In the genomic region with DNA sequence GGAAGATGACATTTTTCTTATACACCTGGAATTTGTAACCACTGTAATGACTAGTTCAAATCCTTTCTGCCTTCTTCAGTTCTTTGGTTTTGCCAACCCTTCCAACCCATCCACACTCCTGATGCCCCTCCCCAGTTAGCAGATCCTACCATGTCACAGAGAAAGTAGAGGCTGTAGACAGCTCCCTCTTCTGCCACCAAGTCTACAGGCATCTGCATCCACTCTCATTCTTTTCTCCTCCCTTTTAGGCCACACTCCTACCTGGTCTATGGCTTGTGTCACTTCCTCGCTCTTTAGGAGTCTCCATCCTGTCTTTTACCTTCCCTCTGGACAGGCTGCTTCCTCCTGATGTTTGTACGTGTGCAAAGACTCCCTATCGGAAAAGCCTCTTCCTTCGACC, we compare ENCODE assay signal across 3 cellular contexts.
TF ChIP-seq lines count a peak whose summit lies in the region.

No MANE protein-coding gene starts in this region.

TF ChIP-seq in HEK293, 187 proteins besides CTCF, POLR2A, EP300 and RAD21:
- TF ChIP-seq PRDM1 (tag by site-specific recombination; IDR thresholded peaks at IDR 0.05): peak; percentile 79
- TF ChIP-seq ZNF48 (tag by site-specific recombination; IDR thresholded peaks at IDR 0.05): no peak
- TF ChIP-seq ZNF560 (tag by site-specific recombination; IDR thresholded peaks at IDR 0.05; ENCODE audit: borderline replicate concordance): no peak
- TF ChIP-seq ZBTB49 (tag by site-specific recombination; IDR thresholded peaks at IDR 0.05; ENCODE audit: low read depth): no peak
TF ChIP-seq in HEK293: peak in this region for 1.

TF ChIP-seq in H1, 55 proteins besides CTCF, POLR2A, EP300 and RAD21 (continues in another document):
- no peak for TF ChIP-seq YY1 (IDR thresholded peaks at IDR 0.05; ENCODE audit: low read depth, low read length)
- TF ChIP-seq CEBPB (IDR thresholded peaks at IDR 0.05; ENCODE audit: low read depth, low read length): no peak
- no peak for TF ChIP-seq SAP30 (IDR thresholded peaks at IDR 0.05; ENCODE audit: insufficient read depth, insufficient replicate concordance, low read length)
- no peak for TF ChIP-seq KDM1A (IDR thresholded peaks at IDR 0.05; ENCODE audit: borderline replicate concordance, low read length)
- no peak for TF ChIP-seq RFX5 (IDR thresholded peaks at IDR 0.05; ENCODE audit: borderline replicate concordance, low read depth, low read length)
- TF ChIP-seq TAF1 (IDR thresholded peaks at IDR 0.05; ENCODE audit: low read depth, low read length): no peak
- TF ChIP-seq TCF12 (IDR thresholded peaks at IDR 0.05; ENCODE audit: low read depth, low read length): no peak
- TF ChIP-seq GTF2F1 (IDR thresholded peaks at IDR 0.05; ENCODE audit: borderline replicate concordance, low read depth, low read length): no peak
- no peak for TF ChIP-seq TBP (IDR thresholded peaks at IDR 0.05; ENCODE audit: low read depth, low read length)
- TF ChIP-seq CBX8 (IDR thresholded peaks at IDR 0.05; ENCODE audit: borderline replicate concordance, low read depth, low read length): no peak
- TF ChIP-seq SP1 (IDR thresholded peaks at IDR 0.05; ENCODE audit: low read depth, low read length): no peak
- no peak for TF ChIP-seq CHD7 (IDR thresholded peaks at IDR 0.05; ENCODE audit: insufficient replicate concordance, low read length)
- TF ChIP-seq SP2 (IDR thresholded peaks at IDR 0.05; ENCODE audit: low read length): no peak
- TF ChIP-seq TEAD4 (IDR thresholded peaks at IDR 0.05; ENCODE audit: low read depth, low read length): no peak
- no peak for TF ChIP-seq EGR1 (IDR thresholded peaks at IDR 0.05; ENCODE audit: borderline replicate concordance, low read depth, low read length)
- TF ChIP-seq BACH1 (IDR thresholded peaks at IDR 0.05; ENCODE audit: low read length): no peak
- TF ChIP-seq NANOG (IDR thresholded peaks at IDR 0.05; ENCODE audit: insufficient read depth, low read depth, low read length, poor library complexity, severe bottlenecking): no peak
- TF ChIP-seq KDM4A (IDR thresholded peaks at IDR 0.05; ENCODE audit: low read depth, low read length, severe bottlenecking): no peak
- no peak for TF ChIP-seq ZNF274 (IDR thresholded peaks at IDR 0.05; ENCODE audit: borderline replicate concordance, extremely low read depth, low read length)

TF ChIP-seq in WTC11, 78 proteins besides CTCF, POLR2A, EP300 and RAD21:
- TF ChIP-seq ERG (CRISPR knock-in tag; IDR thresholded peaks at IDR 0.05) (no peak), PREB (CRISPR knock-in tag; IDR thresholded peaks at IDR 0.05; ENCODE audit: borderline replicate concordance) (no peak), SMAD3 (CRISPR knock-in tag; IDR thresholded peaks at IDR 0.05; ENCODE audit: borderline replicate concordance) (no peak), E2F5 (CRISPR knock-in tag; IDR thresholded peaks at IDR 0.05) (no peak), ZNF396 (CRISPR knock-in tag; IDR thresholded peaks at IDR 0.05; ENCODE audit: borderline replicate concordance) (no peak), TCF7 (CRISPR knock-in tag; IDR thresholded peaks at IDR 0.05; ENCODE audit: low read depth) (no peak), RORB (CRISPR knock-in tag; IDR thresholded peaks at IDR 0.05) (no peak), ZBTB43 (CRISPR knock-in tag; IDR thresholded peaks at IDR 0.05) (no peak), HMGA2 (CRISPR knock-in tag; IDR thresholded peaks at IDR 0.05) (no peak), JAZF1 (CRISPR knock-in tag; IDR thresholded peaks at IDR 0.05) (no peak), ZNF281 (CRISPR knock-in tag; IDR thresholded peaks at IDR 0.05) (no peak), NR1H2 (CRISPR knock-in tag; IDR thresholded peaks at IDR 0.05) (no peak), CBFB (CRISPR knock-in tag; IDR thresholded peaks at IDR 0.05; ENCODE audit: low read depth) (no peak), ELF4 (CRISPR knock-in tag; IDR thresholded peaks at IDR 0.05; ENCODE audit: low read depth) (no peak), FOXP1 (CRISPR knock-in tag; IDR thresholded peaks at IDR 0.05; ENCODE audit: borderline replicate concordance) (no peak)
